Comparison of ENCODE assay signal across 11 cellular contexts in genomic region chr12:123267335-123267920, GRCh38. TPM values are rescaled to one million over a fixed set of nuclear protein-coding genes. Genes with fewer than 3 reads are reported as not detected.
DNase-seq lines count a peak whose midpoint lies in the region; TF ChIP-seq lines count a peak whose summit lies in the region.
"Had no signal": no experiment of that assay in that cellular context is flagged by ENCODE, and none has a peak within 500 bp of the region (broad histone marks: within the 10 kb centered on the region; RNA-seq: fewer than 3 reads in every experiment).

No MANE protein-coding gene starts in this region.

- H3K9me3 Mint-ChIP-seq in CD4-positive, alpha-beta memory T cell = no peaks in the 10 kb centered on the region
- peaks cover 22% of the 10 kb centered on the region for H3K9me3 Mint-ChIP-seq in glutamatergic neuron (ENCODE audit: unreplicated experiment)
- H3K9me3 Mint-ChIP-seq: memory B cell had no signal

- no peak for TF ChIP-seq EP300 in sigmoid colon (IDR thresholded peaks at IDR 0.05)

- H3K27me3 Mint-ChIP-seq in CD4-positive, alpha-beta memory T cell = no peaks in the 10 kb centered on the region
- H3K27me3 Mint-ChIP-seq in glutamatergic neuron (ENCODE audit: unreplicated experiment) = peaks cover 22% of the 10 kb centered on the region
- H3K27me3 Mint-ChIP-seq: memory B cell had no signal

- no peak for TF ChIP-seq POLR2A in sigmoid colon (IDR thresholded peaks at IDR 0.05)

- peak overlapping the region in 2 of 8 donors; percentile 21 to 57 for H3K4me3 Mint-ChIP-seq in CD4-positive, alpha-beta memory T cell
- H3K4me3 Mint-ChIP-seq in glutamatergic neuron (ENCODE audit: unreplicated experiment) = peak overlapping the region; percentile 95

- H3K4me1 ChIP-seq in CD4-positive, alpha-beta memory T cell (ENCODE audit: insufficient read depth, low read length) = peaks cover 15% of the 10 kb centered on the region
- H3K4me1 ChIP-seq in sigmoid colon = peaks cover 0 to 40% (median 34%) of the 10 kb centered on the region in 4 donors

- H3K36me3 ChIP-seq in CD4-positive, alpha-beta memory T cell (ENCODE audit: insufficient read depth, low read length) = no peaks in the 10 kb centered on the region
- H3K36me3 ChIP-seq in sigmoid colon = peaks cover 0 to 48% (median 14%) of the 10 kb centered on the region in 4 donors

- 94% methylated on average over 7 of the region's 7 CpGs for WGBS in sigmoid colon, 2 donors

- H3K9me3 ChIP-seq in CD4-positive, alpha-beta memory T cell (ENCODE audit: control insufficient read depth in 1 of 2, low read length in 2 of 2) = no peaks in the 10 kb centered on the region
- no peaks in the 10 kb centered on the region for H3K9me3 ChIP-seq in sigmoid colon

- CTCF ChIA-PET in CD4-positive, alpha-beta memory T cell (lab: Charles Lee; ENCODE audit: partially characterized antibody) = interaction anchor here (0.6 kb wide), 1 partner anchor 114 kb away, joined by 3 read pairs; no protein-coding TSS in a partner anchor

- H3K27me3 ChIP-seq in CD4-positive, alpha-beta memory T cell (ENCODE audit: insufficient read depth, low read length) = no peaks in the 10 kb centered on the region
- H3K27me3 ChIP-seq in sigmoid colon = no peaks in the 10 kb centered on the region

- no peak for DNase-seq in CD4-positive, alpha-beta memory T cell
- DNase-seq in glutamatergic neuron = no peak
- no peak for DNase-seq in sigmoid colon
- no peak for DNase-seq in NCI-H2107 (lab: John Stamatoyannopoulos, UW)
- no peak for DNase-seq in kidney glomerular epithelial cell (lab: John Stamatoyannopoulos, UW)
- no peak for DNase-seq in NCI-H2081 (lab: John Stamatoyannopoulos, UW)
- no peak for DNase-seq in cortex of kidney (lab: John Stamatoyannopoulos, UW)
- DNase-seq: activated CD4-positive, CD25-positive, alpha-beta regulatory T cell treated with anti-CD3 and anti-CD28 coated beads, Interleukin-2, amount 50 U/mL, for 72 hours; small intestine had no signal

- intact Hi-C loops in CD4-positive, alpha-beta memory T cell (cut with micrococcal nuclease) = no loop called here
- intact Hi-C loops in sigmoid colon (cut with DNase I) = no loop called here

- POLR2A ChIA-PET in CD4-positive, alpha-beta memory T cell (lab: Charles Lee; ENCODE audit: partially characterized antibody) = interaction anchor here (0.8 to 1.0 kb wide), 2 partner anchors 9 to 35 kb away, joined by 3 to 4 read pairs; partner anchors contain the start of gene MPHOSPH9

- peaks cover 10 to 32% (median 15%) of the 10 kb centered on the region in 4 donors for H3K4me1 Mint-ChIP-seq in CD4-positive, alpha-beta memory T cell
- peaks cover 22% of the 10 kb centered on the region for H3K4me1 Mint-ChIP-seq in glutamatergic neuron (ENCODE audit: low read depth, unreplicated experiment)

- peak overlapping the region in 4 of 7 donors; percentile 24 to 61 (median 49) for H3K27ac Mint-ChIP-seq in CD4-positive, alpha-beta memory T cell
- peak overlapping the region; percentile 97 for H3K27ac Mint-ChIP-seq in glutamatergic neuron (ENCODE audit: unreplicated experiment)
- H3K27ac Mint-ChIP-seq: memory B cell had no signal

- no peak overlapping the region for H3K27ac ChIP-seq in CD4-positive, alpha-beta memory T cell (ENCODE audit: low read depth, low read length)
- H3K27ac ChIP-seq in VCaP (peak overlapping the region; percentile 10; the same call in 1 of the 2 replicates), sigmoid colon (peak overlapping the region; percentile 84 to 90 (median 86))

- no peak for TF ChIP-seq CTCF in VCaP (conservative IDR thresholded peaks at IDR 0.05)
- no peak for TF ChIP-seq CTCF in glutamatergic neuron (IDR thresholded peaks at IDR 0.05; ENCODE audit: partially characterized antibody, unreplicated experiment)
- TF ChIP-seq CTCF in sigmoid colon (IDR thresholded peaks at IDR 0.05) = no peak

- no peak overlapping the region for H3K4me3 ChIP-seq in CD4-positive, alpha-beta memory T cell (ENCODE audit: low read length in 2 of 2)
- H3K4me3 ChIP-seq in sigmoid colon = no peak overlapping the region

- H3K36me3 Mint-ChIP-seq in CD4-positive, alpha-beta memory T cell = no peaks in the 10 kb centered on the region
- no peaks in the 10 kb centered on the region for H3K36me3 Mint-ChIP-seq in glutamatergic neuron (ENCODE audit: unreplicated experiment)
- H3K36me3 Mint-ChIP-seq: memory B cell had no signal

RNA-seq across cellular contexts. Expression of gene CDK2AP1, which starts 4.2 kb away (rescaled TPM):
- 1 to 10 TPM; 4.8 to 5.4 TPM for total RNA-seq in CD4-positive, alpha-beta memory T cell
- polyA plus RNA-seq in CD4-positive, alpha-beta memory T cell = 1 to 10 TPM; 2.2 to 4.8 TPM
- 135 TPM for total RNA-seq in glutamatergic neuron (ENCODE audit: unreplicated experiment)
- total RNA-seq in sigmoid colon = 100 to 1,000 TPM in 3 of 4 donors, 10 to 100 TPM in 1; 98.0 to 153 (median 127) TPM
- 100 to 1,000 TPM in 1 of 3 donors, 10 to 100 TPM in 2; 56.9 to 102 (median 95.5) TPM for polyA plus RNA-seq in sigmoid colon

RNA-seq across cellular contexts. Expression of gene MTRFR, which starts 34.2 kb away (rescaled TPM):
- 10 to 100 TPM; 46.1 to 48.8 TPM for total RNA-seq in CD4-positive, alpha-beta memory T cell
- polyA plus RNA-seq in CD4-positive, alpha-beta memory T cell = 10 to 100 TPM; 35.4 to 63.1 TPM
- 11.1 TPM for total RNA-seq in glutamatergic neuron (ENCODE audit: unreplicated experiment)
- total RNA-seq in sigmoid colon = 10 to 100 TPM in 3 of 4 donors, 1 to 10 TPM in 1; 9.3 to 19.1 (median 13.5) TPM
- 10 to 100 TPM in 1 of 3 donors, 1 to 10 TPM in 2; 7.8 to 16.3 (median 9.7) TPM for polyA plus RNA-seq in sigmoid colon

RNA-seq across cellular contexts. Expression of gene MPHOSPH9, which starts 34.5 kb away (rescaled TPM):
- 10 to 100 TPM; 57.9 to 62.7 TPM for total RNA-seq in CD4-positive, alpha-beta memory T cell
- 10 to 100 TPM; 14.1 to 32.3 TPM for polyA plus RNA-seq in CD4-positive, alpha-beta memory T cell
- total RNA-seq in glutamatergic neuron (ENCODE audit: unreplicated experiment) (38.4 TPM), sigmoid colon (10 to 100 TPM; 17.4 to 47.6 (median 22.6) TPM)
- polyA plus RNA-seq in sigmoid colon = 10 to 100 TPM in 1 of 3 donors, 1 to 10 TPM in 2; 4.2 to 10.2 (median 4.2) TPM

Comparison
In these comparisons a context has a peak if more than half of its experiments do, and no peak if none do; other contexts are left out.
1. RNA of gene CDK2AP1, which starts 4.2 kb away (total RNA-seq): 98.0 to 153 TPM in sigmoid colon and 135 TPM in glutamatergic neuron (single experiment); 4.8 to 5.4 TPM in CD4-positive, alpha-beta memory T cell; every median in the first group is over 10 times any median in the second.